Comparison of ENCODE assay signal across 8 cellular contexts in the genomic region with DNA sequence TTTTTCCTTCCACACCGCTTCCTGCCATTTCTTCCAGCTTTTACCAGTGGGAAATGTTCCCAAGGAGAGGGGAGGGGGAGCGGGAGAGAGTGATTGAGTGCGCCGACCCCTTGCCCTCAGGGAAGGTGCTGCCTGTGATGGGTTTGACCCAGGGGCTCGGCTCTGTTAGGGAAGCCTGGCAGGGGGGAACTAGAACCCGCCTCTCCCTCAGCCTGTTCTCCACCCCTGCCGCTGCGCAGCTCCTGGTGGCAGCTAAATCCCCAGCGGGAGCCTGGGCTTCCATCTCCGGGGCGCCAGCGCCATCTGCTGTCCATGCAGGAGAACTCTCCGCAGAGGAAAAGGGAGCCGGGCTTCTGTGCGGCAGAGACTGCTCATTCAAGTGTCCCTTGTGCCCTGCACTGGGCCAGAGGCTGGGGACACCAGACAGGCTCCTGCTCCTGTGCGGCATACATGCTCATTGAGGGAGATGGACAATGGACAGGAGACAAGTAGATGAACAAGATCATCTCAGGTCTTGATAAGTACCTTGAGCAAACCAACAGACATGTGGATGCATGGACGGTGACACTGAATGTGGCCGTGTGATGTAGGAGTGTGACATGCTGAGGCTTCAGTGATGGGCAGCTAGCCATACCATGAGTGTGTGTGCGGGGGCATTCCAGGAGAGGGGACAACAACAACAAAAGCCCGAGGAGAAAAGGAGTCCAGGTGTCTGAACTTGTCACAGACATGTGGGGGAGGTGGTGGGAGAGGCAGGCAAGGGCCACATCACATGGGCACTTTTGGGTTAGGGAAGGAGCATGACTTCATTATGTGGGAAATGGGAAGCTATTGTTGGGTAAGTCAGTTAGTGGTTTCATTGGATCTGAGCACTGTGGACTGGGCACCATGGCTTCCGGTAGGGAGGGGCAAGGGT. TPM values are rescaled to one million over a fixed set of nuclear protein-coding genes. Genes with fewer than 3 reads are reported as not detected.
A peak's percentile ranks its signal among the peaks of the same experiment; 100 is the strongest.
DNase-seq lines count a peak whose midpoint lies in the region; ATAC-seq, FAIRE-seq and TF ChIP-seq lines count a peak whose summit lies in the region.

No MANE protein-coding gene starts in this region.

- dilution Hi-C loops in keratinocyte (cut with MboI; ENCODE audit: extremely low pct_ligation_motif_present, low sequenced_read_pairs) = no loop called here

- peak; percentile 56 for FAIRE-seq in keratinocyte (lab: Jason Lieb, UNC)

- H3K79me2 ChIP-seq in keratinocyte (ENCODE audit: control insufficient read depth, insufficient read depth, low read length) = no peaks in the 10 kb centered on the region

- H3K36me3 ChIP-seq in keratinocyte (ENCODE audit: control insufficient read depth in 2 of 2, extremely low read depth in 1 of 2, insufficient read depth in 2 of 2, low read length in 2 of 2) = no peaks in the 10 kb centered on the region

- DNase-seq in AG10803 (ENCODE audit: low read depth) = peak; percentile 78
- DNase-seq in NCI-H345 (lab: John Stamatoyannopoulos, UW) = peak; percentile 86
- peak; percentile 70 to 80 (median 76) for DNase-seq in activated CD4-positive, CD25-positive, alpha-beta regulatory T cell (lab: John Stamatoyannopoulos, UW)
- DNase-seq in cardiac fibroblast (ENCODE audit: low read depth in 2 of 2) = peak; percentile 84 to 88
- DNase-seq in keratinocyte (ENCODE audit: low read depth, low spot score) = no peak
- peak; percentile 73 to 84 (median 82) for DNase-seq in stimulated activated CD4-positive, alpha-beta T cell treated with anti-CD3 and anti-CD28 coated beads, Interleukin-1b, Interleukin-23, amount 100 ng/mL, for 24 hours (ENCODE audit: low read depth in 4 of 4, low spot score in 1 of 4)

- no peak overlapping the region for H3K9ac ChIP-seq in keratinocyte (ENCODE audit: control insufficient read depth, extremely low read depth, insufficient read depth, low read length)

- no peaks in the 10 kb centered on the region for H3K9me1 ChIP-seq in keratinocyte (ENCODE audit: control insufficient read depth, extremely low read depth, insufficient read depth, low read length)

- ATAC-seq in GM18873 (IDR thresholded peaks at IDR 0.05; ENCODE audit: low FRiP score, unreplicated experiment) (peak; percentile 76), HG03135 (IDR thresholded peaks at IDR 0.05; ENCODE audit: unreplicated experiment) (peak; percentile 86)

- no peaks in the 10 kb centered on the region for H3K4me1 ChIP-seq in keratinocyte (ENCODE audit: control insufficient read depth, extremely low read depth, insufficient read depth, low read length)

- peaks cover 50% of the 10 kb centered on the region for H3K27me3 ChIP-seq in keratinocyte (ENCODE audit: control insufficient read depth, extremely low read depth, insufficient read depth, low read length)

- no peak overlapping the region for H3K27ac ChIP-seq in keratinocyte (ENCODE audit: control insufficient read depth, insufficient read depth, low read length)

- no peak overlapping the region for H2AFZ ChIP-seq in keratinocyte (ENCODE audit: control insufficient read depth, low read length)

- peak overlapping the region; percentile 45 for H3K4me3 ChIP-seq in AG10803 (ENCODE audit: low read length)
- peak overlapping the region in 1 of 2 donors; percentile 21 for H3K4me3 ChIP-seq in cardiac fibroblast (replicated peaks in 1 of 2; ENCODE audit: low read depth in 2 of 2, low read length in 2 of 2)
- no peak overlapping the region for H3K4me3 ChIP-seq in keratinocyte (ENCODE audit: control insufficient read depth in 2 of 3, extremely low read depth in 1 of 3, insufficient read depth in 2 of 3, low read depth in 1 of 3, low read length in 3 of 3)

- peak; percentile 94 for TF ChIP-seq CTCF in AG10803 (conservative IDR thresholded peaks at IDR 0.05; ENCODE audit: low read length)
- TF ChIP-seq CTCF in cardiac fibroblast (IDR thresholded peaks at IDR 0.05; ENCODE audit: low read depth, low read length) = peak; percentile 98
- TF ChIP-seq CTCF in keratinocyte (optimal IDR thresholded peaks at IDR 0.05 in 1 of 3, IDR thresholded peaks at IDR 0.05 in 1 of 3, conservative IDR thresholded peaks at IDR 0.05 in 1 of 3; ENCODE audit: extremely low read depth in 1 of 3, insufficient read depth in 2 of 3, low read length in 3 of 3) = peak; percentile 91 to 97 (median 93)

- peak overlapping the region; percentile 28 for H3K4me2 ChIP-seq in keratinocyte (ENCODE audit: control insufficient read depth, extremely low read depth, insufficient read depth, low read depth, low read length)

- no peaks in the 10 kb centered on the region for H3K9me3 ChIP-seq in keratinocyte (ENCODE audit: control insufficient read depth, low read depth, low read length)

- H4K20me1 ChIP-seq in keratinocyte (ENCODE audit: control insufficient read depth, extremely low read depth, insufficient read depth, low read length) = peaks cover 3% of the 10 kb centered on the region

RNA-seq across cellular contexts. Expression of gene CHPF, which starts 13.3 kb away (rescaled TPM):
- polyA plus RNA-seq in keratinocyte = 24.4 to 63.7 TPM (median 50.9 TPM) in 3 replicates
- polyA plus RNA-seq in keratinocyte (2011; ENCODE audit: low read depth) = 12.2 TPM
- 23.4 and 59.7 TPM in 2 replicates for polyA plus RNA-seq in keratinocyte (2011; cell fraction: cytosol; rRNA removed)
- 82.1 and 134 TPM in 2 replicates for polyA plus RNA-seq in keratinocyte (2011; cell fraction: nucleus; rRNA removed)
- 67.0 and 81.8 TPM in 2 replicates for polyA plus RNA-seq in keratinocyte (2012; ENCODE audit: low replicate concordance)
- 24.4 to 61.4 TPM (median 36.5 TPM) in 3 replicates for polyA minus RNA-seq in keratinocyte
- polyA minus RNA-seq in keratinocyte (2011; cell fraction: cytosol; rRNA and poly(A)+ RNA removed) = 159 TPM
- polyA minus RNA-seq in keratinocyte (2011; cell fraction: nucleus; rRNA and poly(A)+ RNA removed) = 132 and 181 TPM in 2 replicates

RNA-seq across cellular contexts. Expression of gene TMEM198, which starts 13.5 kb away (rescaled TPM):
- polyA plus RNA-seq in keratinocyte = 0.81 to 1.5 TPM (median 0.82 TPM) in 3 replicates
- polyA plus RNA-seq in keratinocyte (2011; ENCODE audit: low read depth) = not detected
- 0.32 and 0.44 TPM in 2 replicates for polyA plus RNA-seq in keratinocyte (2011; cell fraction: cytosol; rRNA removed)
- polyA plus RNA-seq in keratinocyte (2011; cell fraction: nucleus; rRNA removed) = 10.9 and 11.5 TPM in 2 replicates
- polyA plus RNA-seq in keratinocyte (2012; ENCODE audit: low replicate concordance) = 0.61 and 0.83 TPM in 2 replicates
- 0.13 to 1.1 TPM (median 0.26 TPM) in 3 replicates for polyA minus RNA-seq in keratinocyte
- polyA minus RNA-seq in keratinocyte (2011; cell fraction: cytosol; rRNA and poly(A)+ RNA removed) = not detected
- polyA minus RNA-seq in keratinocyte (2011; cell fraction: nucleus; rRNA and poly(A)+ RNA removed) = 0.42 and 0.70 TPM in 2 replicates

RNA-seq across cellular contexts. Expression of gene ASIC4, which starts 16.0 kb away (rescaled TPM):
- polyA plus RNA-seq in keratinocyte = not detected in 3 replicates
- polyA plus RNA-seq in keratinocyte (2011; ENCODE audit: low read depth) = not detected
- polyA plus RNA-seq in keratinocyte (2011; cell fraction: cytosol; rRNA removed) = not detected in 2 replicates
- 0.05 TPM in 1 of 2 replicates, not detected in the other for polyA plus RNA-seq in keratinocyte (2011; cell fraction: nucleus; rRNA removed)
- polyA plus RNA-seq in keratinocyte (2012; ENCODE audit: low replicate concordance) = 0.11 TPM in 1 of 2 replicates, not detected in the other
- not detected in 3 replicates for polyA minus RNA-seq in keratinocyte
- not detected for polyA minus RNA-seq in keratinocyte (2011; cell fraction: cytosol; rRNA and poly(A)+ RNA removed)
- polyA minus RNA-seq in keratinocyte (2011; cell fraction: nucleus; rRNA and poly(A)+ RNA removed) = not detected in 2 replicates

RNA-seq across cellular contexts. Expression of gene GMPPA, which starts 31.6 kb away (rescaled TPM):
- polyA plus RNA-seq in keratinocyte = 50.6 to 63.4 TPM (median 57.6 TPM) in 3 replicates
- polyA plus RNA-seq in keratinocyte (2011; ENCODE audit: low read depth) = 4.1 TPM
- 50.5 and 53.2 TPM in 2 replicates for polyA plus RNA-seq in keratinocyte (2011; cell fraction: cytosol; rRNA removed)
- 64.4 and 79.0 TPM in 2 replicates for polyA plus RNA-seq in keratinocyte (2011; cell fraction: nucleus; rRNA removed)
- polyA plus RNA-seq in keratinocyte (2012; ENCODE audit: low replicate concordance) = 25.4 and 39.5 TPM in 2 replicates
- polyA minus RNA-seq in keratinocyte = 66.2 to 112 TPM (median 83.0 TPM) in 3 replicates
- polyA minus RNA-seq in keratinocyte (2011; cell fraction: cytosol; rRNA and poly(A)+ RNA removed) = 50.5 TPM
- polyA minus RNA-seq in keratinocyte (2011; cell fraction: nucleus; rRNA and poly(A)+ RNA removed) = 23.8 and 26.3 TPM in 2 replicates

RNA-seq across cellular contexts. Expression of gene OBSL1, which starts 41.0 kb away (rescaled TPM):
- 9.3 to 14.8 TPM (median 12.7 TPM) in 3 replicates for polyA plus RNA-seq in keratinocyte
- polyA plus RNA-seq in keratinocyte (2011; ENCODE audit: low read depth) = 7.9 TPM
- polyA plus RNA-seq in keratinocyte (2011; cell fraction: cytosol; rRNA removed) = 4.5 and 12.2 TPM in 2 replicates
- 27.9 and 36.9 TPM in 2 replicates for polyA plus RNA-seq in keratinocyte (2011; cell fraction: nucleus; rRNA removed)
- polyA plus RNA-seq in keratinocyte (2012; ENCODE audit: low replicate concordance) = 16.9 and 17.4 TPM in 2 replicates
- 12.6 to 22.9 TPM (median 21.8 TPM) in 3 replicates for polyA minus RNA-seq in keratinocyte
- polyA minus RNA-seq in keratinocyte (2011; cell fraction: cytosol; rRNA and poly(A)+ RNA removed) = 18.0 TPM
- polyA minus RNA-seq in keratinocyte (2011; cell fraction: nucleus; rRNA and poly(A)+ RNA removed) = 15.8 and 18.6 TPM in 2 replicates
